In genomic region chr3:64873400-64873799, GRCh38 we compare ENCODE assay signal across 22 cellular contexts.
"Had no signal": no experiment of that assay in that cellular context is flagged by ENCODE, and none has a peak within 500 bp of the region (broad histone marks: within the 10 kb centered on the region; RNA-seq: fewer than 3 reads in every experiment).

No MANE protein-coding gene starts in this region.

- ATAC-seq: activated CD4-positive, alpha-beta T cell treated with anti-CD3 and anti-CD28 coated beads for 36 hours; activated T-cell treated with anti-CD3 and anti-CD28 coated beads, Interleukin-2, amount 50 U/mL, for 4 hours; left lobe of liver; mucosa of descending colon; naive thymus-derived CD4-positive, alpha-beta T cell; stimulated activated naive B cell treated with anti-CD40 and anti-IgM and Interleukin-4, amounts not matched to agents 10 μg/mL and 1 μg/mL and 100 μg/mL, for 72 hours; T-helper 17 cell had no signal

- H3K9me3 Mint-ChIP-seq: activated naive CD4-positive, alpha-beta T cell treated with anti-CD3 and anti-CD28 coated beads, Interleukin-2, amount 50 U/mL, for 24 hours; activated T-cell treated with anti-CD3 and anti-CD28 coated beads, Interleukin-2, amount 50 U/mL, for 4 hours had no signal

- H3K27me3 Mint-ChIP-seq: activated CD4-positive, alpha-beta memory T cell treated with anti-CD3 and anti-CD28 coated beads for 36 hours; activated CD4-positive, alpha-beta T cell treated with anti-CD3 and anti-CD28 coated beads for 36 hours; activated naive CD4-positive, alpha-beta T cell treated with anti-CD3 and anti-CD28 coated beads, Interleukin-2, amount 50 U/mL, for 24 hours; brain; stimulated activated naive B cell treated with anti-CD40 and anti-IgM and Interleukin-4, amounts not matched to agents 10 μg/mL and 1 μg/mL and 100 μg/mL, for 72 hours; T-helper 17 cell had no signal

- H3K27me3 ChIP-seq: adrenal gland, tibial nerve had no signal

- H3K27ac Mint-ChIP-seq: activated CD4-positive, alpha-beta memory T cell treated with anti-CD3 and anti-CD28 coated beads for 36 hours; activated CD4-positive, alpha-beta T cell treated with anti-CD3 and anti-CD28 coated beads for 36 hours; activated naive CD4-positive, alpha-beta T cell treated with anti-CD3 and anti-CD28 coated beads, Interleukin-2, amount 50 U/mL, for 24 hours; immature natural killer cell; naive thymus-derived CD4-positive, alpha-beta T cell; stimulated activated naive B cell treated with anti-CD40 and anti-IgM and Interleukin-4, amounts not matched to agents 10 μg/mL and 1 μg/mL and 100 μg/mL, for 72 hours; T-helper 17 cell had no signal

- H3K4me1 Mint-ChIP-seq: activated CD4-positive, alpha-beta T cell treated with anti-CD3 and anti-CD28 coated beads for 36 hours; activated naive CD4-positive, alpha-beta T cell treated with anti-CD3 and anti-CD28 coated beads, Interleukin-2, amount 50 U/mL, for 24 hours; immature natural killer cell; naive thymus-derived CD4-positive, alpha-beta T cell; stimulated activated naive B cell treated with anti-CD40 and anti-IgM and Interleukin-4, amounts not matched to agents 10 μg/mL and 1 μg/mL and 100 μg/mL, for 72 hours; T-helper 17 cell had no signal

- H3K4me3 ChIP-seq: adrenal gland, mucosa of descending colon, tibial nerve had no signal

- H3K36me3 Mint-ChIP-seq: activated CD4-positive, alpha-beta memory T cell treated with anti-CD3 and anti-CD28 coated beads for 36 hours; activated naive CD4-positive, alpha-beta T cell treated with anti-CD3 and anti-CD28 coated beads, Interleukin-2, amount 50 U/mL, for 24 hours; immature natural killer cell; naive thymus-derived CD4-positive, alpha-beta T cell; stimulated activated naive B cell treated with anti-CD40 and anti-IgM and Interleukin-4, amounts not matched to agents 10 μg/mL and 1 μg/mL and 100 μg/mL, for 72 hours had no signal

- DNase-seq: activated CD4-positive, alpha-beta memory T cell treated with anti-CD3 and anti-CD28 coated beads for 36 hours; activated CD4-positive, alpha-beta T cell treated with anti-CD3 and anti-CD28 coated beads for 36 hours; activated effector memory CD4-positive, alpha-beta T cell treated with Interleukin-2 at 50 U/mL for 16 hours; activated T-cell treated with anti-CD3 and anti-CD28 coated beads, Interleukin-2, amount 50 U/mL, for 4 hours; adrenal gland; effector CD8-positive, alpha-beta T cell; foreskin melanocyte; head of caudate nucleus; immature natural killer cell; mucosa of descending colon; naive thymus-derived CD4-positive, alpha-beta T cell; posterior cingulate gyrus; retina; stimulated activated CD4-positive, alpha-beta T cell treated with anti-CD3 and anti-CD28 coated beads, Interleukin-2, amount 100 ng/mL, for 48 hours; stimulated activated naive B cell treated with anti-CD40 and anti-IgM and Interleukin-4, amounts not matched to agents 10 μg/mL and 1 μg/mL and 100 μg/mL, for 72 hours; substantia nigra; T-helper 17 cell; WERI-Rb-1 had no signal

- H3K27ac ChIP-seq: adrenal gland, WERI-Rb-1 had no signal

- H3K36me3 ChIP-seq: adrenal gland, WERI-Rb-1 had no signal

- H3K4me3 Mint-ChIP-seq: activated CD4-positive, alpha-beta memory T cell treated with anti-CD3 and anti-CD28 coated beads for 36 hours; activated CD4-positive, alpha-beta T cell treated with anti-CD3 and anti-CD28 coated beads for 36 hours; activated naive CD4-positive, alpha-beta T cell treated with anti-CD3 and anti-CD28 coated beads, Interleukin-2, amount 50 U/mL, for 24 hours; activated T-cell treated with anti-CD3 and anti-CD28 coated beads, Interleukin-2, amount 50 U/mL, for 4 hours; brain; immature natural killer cell; naive thymus-derived CD4-positive, alpha-beta T cell; stimulated activated naive B cell treated with anti-CD40 and anti-IgM and Interleukin-4, amounts not matched to agents 10 μg/mL and 1 μg/mL and 100 μg/mL, for 72 hours; T-helper 17 cell had no signal
